Comparison of ENCODE assay signal across 26 cellular contexts in the genomic region with DNA sequence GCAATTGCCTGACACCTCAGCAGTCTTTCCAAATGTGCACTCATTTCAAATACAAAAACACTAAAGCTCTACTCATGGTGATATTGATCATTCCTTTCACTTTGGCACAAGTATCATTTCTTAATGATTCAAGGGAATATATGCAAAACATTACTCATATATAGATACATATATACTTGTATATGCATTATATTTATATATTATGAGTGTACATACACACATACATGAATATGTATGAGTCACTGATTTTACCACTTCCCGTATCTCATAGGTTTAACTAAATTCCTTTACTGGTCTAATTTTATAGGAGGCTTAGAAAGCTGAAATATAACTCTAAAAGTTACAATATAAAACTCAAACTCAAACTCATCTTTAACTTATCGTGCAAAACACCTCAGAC.
"Had no signal": no experiment of that assay in that cellular context is flagged by ENCODE, and none has a peak within 500 bp of the region (broad histone marks: within the 10 kb centered on the region; RNA-seq: fewer than 3 reads in every experiment).

No MANE protein-coding gene starts in this region.

- H3K27me3 Mint-ChIP-seq: T-helper 17 cell had no signal

- H3K27ac ChIP-seq: HL-60, RWPE1, SJCRH30 had no signal

- H3K9me3 ChIP-seq: SJCRH30 had no signal

- H3K4me1 ChIP-seq: SJCRH30 had no signal

- H3K4me1 Mint-ChIP-seq: T-helper 17 cell had no signal

- DNase-seq: Karpas-422, KBM-7, MV-4-11, NCI-H1048, NCI-H1105, NCI-H1417, NCI-H1436 treated with DMSO at 0.1 percent for 48 hours, NCI-H1694, NCI-H187 treated with DMSO at 0.1 percent for 48 hours, NCI-H2029 treated with DMSO at 0.1 percent for 48 hours, NCI-H2171 treated with DMSO at 0.1 percent for 48 hours, NCI-H345, NCI-H446 treated with DMSO at 0.1 percent for 48 hours, NCI-H510A treated with DMSO at 0.1 percent for 48 hours, NCI-H526, NCI-H748 treated with DMSO at 0.1 percent for 48 hours, OCI-M1, SHP77 treated with DMSO at 0.1 percent for 48 hours, SJCRH30, T-helper 1 cell, T-helper 17 cell had no signal

- ATAC-seq: Panc1, Right ventricle myocardium inferior, SK-N-SH treated with all-trans-retinoic acid at 6 μM for 48 hours, T-helper 17 cell had no signal

- H3K4me3 ChIP-seq: SJCRH30 had no signal

- H3K4me3 Mint-ChIP-seq: T-helper 17 cell had no signal

- H3K27ac Mint-ChIP-seq: T-helper 17 cell had no signal

- H3K36me3 ChIP-seq: SJCRH30 had no signal

- H3K27me3 ChIP-seq: SJCRH30 had no signal
